ENCODE assay signal across 7 cellular contexts in genomic region chr3:46693038-46693896, GRCh38. TPM values are rescaled to one million over a fixed set of nuclear protein-coding genes. Genes with fewer than 3 reads are reported as not detected.
A peak's percentile ranks its signal among the peaks of the same experiment; 100 is the strongest.
DNase-seq lines count a peak whose midpoint lies in the region; ATAC-seq and TF ChIP-seq lines count a peak whose summit lies in the region.

A gene with protein sequence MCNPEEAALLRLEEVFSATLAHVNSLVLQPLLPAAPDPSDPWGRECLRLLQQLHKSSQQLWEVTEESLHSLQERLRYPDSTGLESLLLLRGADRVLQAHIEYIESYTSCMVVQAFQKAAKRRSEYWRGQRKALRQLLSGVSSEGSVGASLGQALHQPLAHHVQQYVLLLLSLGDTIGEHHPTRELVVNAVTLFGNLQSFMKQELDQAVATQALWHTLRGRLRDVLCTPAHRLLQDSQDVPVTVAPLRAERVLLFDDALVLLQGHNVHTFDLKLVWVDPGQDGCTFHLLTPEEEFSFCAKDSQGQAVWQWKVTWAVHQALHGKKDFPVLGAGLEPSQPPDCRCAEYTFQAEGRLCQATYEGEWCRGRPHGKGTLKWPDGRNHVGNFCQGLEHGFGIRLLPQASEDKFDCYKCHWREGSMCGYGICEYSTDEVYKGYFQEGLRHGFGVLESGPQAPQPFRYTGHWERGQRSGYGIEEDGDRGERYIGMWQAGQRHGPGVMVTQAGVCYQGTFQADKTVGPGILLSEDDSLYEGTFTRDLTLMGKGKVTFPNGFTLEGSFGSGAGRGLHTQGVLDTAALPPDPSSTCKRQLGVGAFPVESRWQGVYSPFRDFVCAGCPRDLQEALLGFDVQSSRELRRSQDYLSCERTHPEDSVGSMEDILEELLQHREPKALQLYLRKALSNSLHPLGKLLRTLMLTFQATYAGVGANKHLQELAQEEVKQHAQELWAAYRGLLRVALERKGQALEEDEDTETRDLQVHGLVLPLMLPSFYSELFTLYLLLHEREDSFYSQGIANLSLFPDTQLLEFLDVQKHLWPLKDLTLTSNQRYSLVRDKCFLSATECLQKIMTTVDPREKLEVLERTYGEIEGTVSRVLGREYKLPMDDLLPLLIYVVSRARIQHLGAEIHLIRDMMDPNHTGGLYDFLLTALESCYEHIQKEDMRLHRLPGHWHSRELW (minus strand): TSS chr3:46693679. CDS start chr3:46689440, 4,239 bp downstream.

- DNase-seq in GM20000 (ENCODE audit: low spot score) (peak; percentile 80), SK-N-MC (ENCODE audit: low read depth, low spot score) (no peak), left cardiac atrium (peak; percentile 63), sciatic nerve (ENCODE audit: low spot score) (peak; percentile 74), globus pallidus (ENCODE audit: low spot score) (no peak), SIG-M5 (lab: John Stamatoyannopoulos, UW) (no peak)
- DNase-seq in activated naive CD8-positive, alpha-beta T cell treated with anti-CD3 and anti-CD28 coated beads, Interleukin-2, amount 10 ng/mL, durations not matched to agents 7 days and 5 days, result peak; percentile 76

- intact Hi-C loops in left cardiac atrium (cut with DNase I) (no loop called here), sciatic nerve (cut with DNase I) (no loop called here)

- no peak within 1 kb of the TSS for H3K9ac ChIP-seq in SK-N-MC (ENCODE audit: insufficient read length)

- H3K9me3 ChIP-seq in SK-N-MC (ENCODE audit: low read depth, low read length), result no peaks in the 10 kb centered on the region

- peak within 1 kb of the TSS; percentile 51 for H3K27ac Mint-ChIP-seq in activated naive CD8-positive, alpha-beta T cell treated with anti-CD3 and anti-CD28 coated beads, Interleukin-2, amount 10 ng/mL, durations not matched to agents 7 days and 5 days

- POLR2A ChIA-PET in activated naive CD8-positive, alpha-beta T cell treated with anti-CD3 and anti-CD28 coated beads, Interleukin-2, amount 10 ng/mL, durations not matched to agents 7 days and 5 days (lab: Charles Lee), result interaction anchor here (0.5 kb wide), 1 partner anchor 448 kb away, joined by 3 read pairs; no protein-coding TSS in a partner anchor

- peaks cover 24% of the 10 kb centered on the region for H3K4me1 Mint-ChIP-seq in activated naive CD8-positive, alpha-beta T cell treated with anti-CD3 and anti-CD28 coated beads, Interleukin-2, amount 10 ng/mL, durations not matched to agents 7 days and 5 days

- peak; percentile 53 for ATAC-seq in activated naive CD8-positive, alpha-beta T cell treated with anti-CD3 and anti-CD28 coated beads, Interleukin-2, amount 10 ng/mL, durations not matched to agents 7 days and 5 days (ENCODE audit: low read depth)
- ATAC-seq in left cardiac atrium (peak; percentile 69 to 77), sciatic nerve (peak; percentile 54)

- no peaks in the 10 kb centered on the region for H3K36me3 ChIP-seq in SK-N-MC (ENCODE audit: insufficient read depth, low read length)

- H3K27me3 Mint-ChIP-seq in activated naive CD8-positive, alpha-beta T cell treated with anti-CD3 and anti-CD28 coated beads, Interleukin-2, amount 10 ng/mL, durations not matched to agents 7 days and 5 days, result peaks cover 11% of the 10 kb centered on the region

- H3K4me3 ChIP-seq in SK-N-MC, result peak within 1 kb of the TSS; percentile 73

- no peak for TF ChIP-seq CTCF in GM20000 (IDR thresholded peaks at IDR 0.05; ENCODE audit: extremely low read depth, missing control alignments)

- H3K27ac ChIP-seq in SK-N-MC, result no peak within 1 kb of the TSS

- no peaks in the 10 kb centered on the region for H3K9me3 Mint-ChIP-seq in activated naive CD8-positive, alpha-beta T cell treated with anti-CD3 and anti-CD28 coated beads, Interleukin-2, amount 10 ng/mL, durations not matched to agents 7 days and 5 days

- H3K36me3 Mint-ChIP-seq in activated naive CD8-positive, alpha-beta T cell treated with anti-CD3 and anti-CD28 coated beads, Interleukin-2, amount 10 ng/mL, durations not matched to agents 7 days and 5 days, result no peaks in the 10 kb centered on the region

- H3K4me3 Mint-ChIP-seq in activated naive CD8-positive, alpha-beta T cell treated with anti-CD3 and anti-CD28 coated beads, Interleukin-2, amount 10 ng/mL, durations not matched to agents 7 days and 5 days, result peak within 1 kb of the TSS; percentile 78

RNA-seq across cellular contexts. Expression of the gene that starts here (rescaled TPM):
- total RNA-seq in activated naive CD8-positive, alpha-beta T cell treated with anti-CD3 and anti-CD28 coated beads, Interleukin-2, amount 10 ng/mL, durations not matched to agents 7 days and 5 days, result 1 to 10 TPM; 3.6 to 4.5 TPM
- 10 to 100 TPM; 17.3 to 23.8 TPM for total RNA-seq in left cardiac atrium
- total RNA-seq in sciatic nerve, result 18.5 TPM

Comparison
In these comparisons a context has a peak if more than half of its experiments do, and no peak if none do; other contexts are left out.
1. DNase-seq: peak in GM20000 (single experiment), activated naive CD8-positive, alpha-beta T cell treated with anti-CD3 and anti-CD28 coated beads, Interleukin-2, amount 10 ng/mL, durations not matched to agents 7 days and 5 days (single experiment), left cardiac atrium (single experiment) and sciatic nerve (single experiment); none in SK-N-MC (single experiment), globus pallidus (single experiment) and SIG-M5 (single experiment).
2. Peak in every context shown above with its lines, with median percentiles within 50 percentile points of each other: ATAC-seq.